In genomic region chr5:39740404-39740803, GRCh38 we compare ENCODE assay signal across 19 cellular contexts.
"Had no signal": no experiment of that assay in that cellular context is flagged by ENCODE, and none has a peak within 500 bp of the region (broad histone marks: within the 10 kb centered on the region; RNA-seq: fewer than 3 reads in every experiment).

No MANE protein-coding gene starts in this region.

- H3K4me3 ChIP-seq: cardiac muscle cell had no signal

- H3K36me3 ChIP-seq: brain microvascular endothelial cell, cardiac muscle cell had no signal

- H3K27me3 ChIP-seq: brain microvascular endothelial cell, cardiac muscle cell had no signal

- H3K27ac ChIP-seq: brain microvascular endothelial cell, cardiac muscle cell had no signal

- DNase-seq: activated CD4-positive, alpha-beta T cell treated with anti-CD3 and anti-CD28 coated beads for 4 hours; activated CD8-positive, alpha-beta memory T cell treated with anti-CD3 and anti-CD28 coated beads, Interleukin-2, amount 50 U/mL, for 4 hours; activated CD8-positive, alpha-beta T cell treated with anti-CD3 and anti-CD28 coated beads for 36 hours; activated gamma-delta T cell treated with Interleukin-2 at 50 U/mL for 16 hours; activated naive CD4-positive, alpha-beta T cell treated with anti-CD3 and anti-CD28 coated beads, Interleukin-2, amount 10 ng/mL, durations not matched to agents 7 days and 5 days; activated naive CD8-positive, alpha-beta T cell treated with anti-CD3 and anti-CD28 coated beads for 36 hours; activated T-cell treated with anti-CD3 and anti-CD28 coated beads, Interleukin-2, amount 50 U/mL, for 72 hours; brain microvascular endothelial cell; Kasumi-1; NCI-H1092; NCI-H1417; NCI-H1930; NCI-H345; NCI-H510A; NCI-H526 treated with DMSO at 0.1 percent for 48 hours; NCI-H82; PC-3; SHP77 had no signal
